In genomic region chr12:123433615-123434014, GRCh38 we compare ENCODE assay signal across 13 cellular contexts. TPM values are rescaled to one million over a fixed set of nuclear protein-coding genes. Genes with fewer than 3 reads are reported as not detected.
DNase-seq lines count a peak whose midpoint lies in the region; ATAC-seq and TF ChIP-seq lines count a peak whose summit lies in the region.
"Had no signal": no experiment of that assay in that cellular context is flagged by ENCODE, and none has a peak within 500 bp of the region (broad histone marks: within the 10 kb centered on the region; RNA-seq: fewer than 3 reads in every experiment).

No MANE protein-coding gene starts in this region.

- intact Hi-C loops in heart left ventricle (cut with DNase I) (loop anchor here in 1 of 10 donors (10.0 kb wide), 1 partner anchor 49 kb away; the partner anchor contains the start of gene KMT5A), left cardiac atrium (cut with DNase I) (no loop called here), activated B cell treated with CpG ODN at 0.5 μM for 24 hours (cut with micrococcal nuclease) (no loop called here), upper lobe of right lung (cut with DNase I) (no loop called here)

- no peak for TF ChIP-seq CTCF in heart left ventricle (IDR thresholded peaks at IDR 0.05)
- no peak for TF ChIP-seq CTCF in activated B cell treated with CpG ODN at 0.5 μM for 24 hours (IDR thresholded peaks at IDR 0.05)
- no peak for TF ChIP-seq CTCF in lung (IDR thresholded peaks at IDR 0.05; ENCODE audit: control extremely low read depth, extremely low read depth)
- TF ChIP-seq CTCF in upper lobe of right lung (IDR thresholded peaks at IDR 0.05) = no peak

- no peaks in the 10 kb centered on the region for H3K27me3 ChIP-seq in heart left ventricle
- no peaks in the 10 kb centered on the region for H3K27me3 ChIP-seq in lung (ENCODE audit: control insufficient read depth, insufficient read depth)
- H3K27me3 ChIP-seq in upper lobe of right lung = no peaks in the 10 kb centered on the region
- H3K27me3 ChIP-seq: BE2C had no signal

- H3K36me3 Mint-ChIP-seq in activated B cell treated with CpG ODN at 0.5 μM for 24 hours (ENCODE audit: low read depth) = peaks cover 30% of the 10 kb centered on the region

- peak overlapping the region; percentile 87 for H3K27ac Mint-ChIP-seq in activated B cell treated with CpG ODN at 0.5 μM for 24 hours
- H3K27ac Mint-ChIP-seq: mesothelial cell of epicardium had no signal

- H3K4me1 ChIP-seq in heart left ventricle (peaks cover 0 to 51% (median 27%) of the 10 kb centered on the region in 12 donors), lung (ENCODE audit: control insufficient read depth in 2 of 2, insufficient read depth in 2 of 2, low read length in 2 of 2) (peaks cover 0 to 3% of the 10 kb centered on the region in 2 donors), upper lobe of right lung (peaks cover 46% of the 10 kb centered on the region)
- H3K4me1 ChIP-seq: BE2C had no signal

- DNase-seq in heart left ventricle (no peak), left cardiac atrium (no peak), activated B cell treated with CpG ODN at 0.5 μM for 24 hours (no peak), lung (ENCODE audit: low spot score) (no peak), upper lobe of right lung (no peak), NCI-H2227 (lab: John Stamatoyannopoulos, UW; ENCODE audit: unreplicated experiment) (no peak)
- DNase-seq: activated CD4-positive, alpha-beta T cell treated with anti-CD3 and anti-CD28 coated beads, Interleukin-2, amount 50 U/mL, for 4 hours; BE2C; NCI-H1436 had no signal

- H3K4me1 Mint-ChIP-seq in activated B cell treated with CpG ODN at 0.5 μM for 24 hours = peaks cover 56% of the 10 kb centered on the region

- CTCF ChIA-PET in activated B cell treated with CpG ODN at 0.5 μM for 24 hours (lab: Charles Lee) = interaction anchor here (0.7 to 1.0 kb wide), 2 partner anchors 15 to 56 kb away, joined by 3 to 4 read pairs; no protein-coding TSS in a partner anchor

- no peaks in the 10 kb centered on the region for H3K27me3 Mint-ChIP-seq in activated B cell treated with CpG ODN at 0.5 μM for 24 hours

- POLR2A ChIA-PET in activated B cell treated with CpG ODN at 0.5 μM for 24 hours (lab: Charles Lee) = interaction anchor here (0.6 to 4.7 kb wide), 6 partner anchors 11 to 201 kb away, joined by 3 to 44 read pairs (median 8); partner anchors contain the start of genes KMT5A, MPHOSPH9, MTRFR and SNRNP35

- H3K4me3 Mint-ChIP-seq in activated B cell treated with CpG ODN at 0.5 μM for 24 hours = peak overlapping the region; percentile 77
- H3K4me3 Mint-ChIP-seq: mesothelial cell of epicardium had no signal

- TF ChIP-seq POLR2A in heart left ventricle (IDR thresholded peaks at IDR 0.05) = no peak

- peaks cover 0 to 27% (median 23%) of the 10 kb centered on the region in 9 donors for H3K36me3 ChIP-seq in heart left ventricle
- H3K36me3 ChIP-seq in lung (ENCODE audit: control insufficient read depth in 2 of 2, insufficient read depth in 2 of 2, low read length in 2 of 2) = peaks cover 4 to 8% of the 10 kb centered on the region in 2 donors
- peaks cover 30% of the 10 kb centered on the region for H3K36me3 ChIP-seq in upper lobe of right lung
- H3K36me3 ChIP-seq: BE2C had no signal

- H3K9me3 Mint-ChIP-seq in activated B cell treated with CpG ODN at 0.5 μM for 24 hours = no peaks in the 10 kb centered on the region
- H3K9me3 Mint-ChIP-seq: mesothelial cell of epicardium had no signal

- ATAC-seq in heart left ventricle (no peak), left cardiac atrium (no peak), activated B cell treated with CpG ODN at 0.5 μM for 24 hours (ENCODE audit: low read depth) (no peak), lung (ENCODE audit: insufficient read depth, low FRiP score) (no peak), upper lobe of right lung (no peak), HG03095 (IDR thresholded peaks at IDR 0.05; ENCODE audit: unreplicated experiment) (no peak), HG02884 (IDR thresholded peaks at IDR 0.05; ENCODE audit: unreplicated experiment) (no peak)

- H3K4me3 ChIP-seq in heart left ventricle (peak overlapping the region in 7 of 12 donors; percentile 5 to 79 (median 25)), lung (peak overlapping the region; percentile 8), upper lobe of right lung (peak overlapping the region; percentile 94)
- H3K4me3 ChIP-seq: SK-N-MC had no signal

- 89 to 96% (median 94%) methylated on average over 6 of the region's 6 CpGs for WGBS in heart left ventricle, 4 donors
- 78 to 89% methylated on average over 6 of the region's 6 CpGs for WGBS in lung, 2 donors

- H3K9me3 ChIP-seq in heart left ventricle = no peaks in the 10 kb centered on the region
- H3K9me3 ChIP-seq in lung (ENCODE audit: control insufficient read depth in 2 of 2, insufficient read depth in 1 of 2, low read length in 1 of 2) = no peaks in the 10 kb centered on the region
- no peaks in the 10 kb centered on the region for H3K9me3 ChIP-seq in upper lobe of right lung
- H3K9me3 ChIP-seq: BE2C had no signal

- H3K27ac ChIP-seq in heart left ventricle (peak overlapping the region in 1 of 12 donors; percentile 86), lung (ENCODE audit: low read depth in 1 of 2, low read length in 1 of 2) (peak overlapping the region in 1 of 2 donors; percentile 12), upper lobe of right lung (peak overlapping the region; percentile 76)
- H3K27ac ChIP-seq: SK-N-MC had no signal

RNA-seq across cellular contexts. Expression of gene RILPL2, which starts 2.9 kb away (rescaled TPM):
- total RNA-seq in heart left ventricle (1 to 10 TPM; 1.6 to 3.4 (median 2.1) TPM), left cardiac atrium (1 to 10 TPM; 3.1 to 3.7 TPM), activated B cell treated with CpG ODN at 0.5 μM for 24 hours (11.2 and 12.2 TPM in 2 replicates), lung (10 to 100 TPM in 1 of 2 donors, 1 to 10 TPM in 1; 7.7 to 12.2 TPM), upper lobe of right lung (15.1 TPM)
- polyA plus RNA-seq in heart left ventricle (1 to 10 TPM; 2.2 to 3.2 TPM), lung (10 to 100 TPM; 13.7 to 40.7 TPM)

RNA-seq across cellular contexts. Expression of gene SNRNP35, which starts 24.3 kb away (rescaled TPM):
- total RNA-seq in heart left ventricle (10 to 100 TPM; 18.5 to 27.4 (median 20.0) TPM), left cardiac atrium (10 to 100 TPM; 20.1 to 22.3 TPM), activated B cell treated with CpG ODN at 0.5 μM for 24 hours (39.5 and 51.5 TPM in 2 replicates), lung (10 to 100 TPM; 19.3 to 20.2 TPM), upper lobe of right lung (20.4 TPM)
- polyA plus RNA-seq in heart left ventricle (10 to 100 TPM; 26.2 to 72.8 TPM), lung (10 to 100 TPM; 20.7 to 67.0 TPM)

RNA-seq across cellular contexts. Expression of gene KMT5A, which starts 49.7 kb away (rescaled TPM):
- 10 to 100 TPM; 26.8 to 37.7 (median 28.7) TPM for total RNA-seq in heart left ventricle
- 10 to 100 TPM; 14.3 to 30.6 TPM for polyA plus RNA-seq in heart left ventricle
- total RNA-seq in left cardiac atrium = 10 to 100 TPM; 17.6 to 22.9 TPM
- total RNA-seq in activated B cell treated with CpG ODN at 0.5 μM for 24 hours = 29.4 and 36.0 TPM in 2 replicates
- 10 to 100 TPM; 41.6 to 51.7 TPM for total RNA-seq in lung
- 10 to 100 TPM; 21.1 to 22.5 TPM for polyA plus RNA-seq in lung
- 38.8 TPM for total RNA-seq in upper lobe of right lung

Comparison
In these comparisons a context has a peak if more than half of its experiments do, and no peak if none do; other contexts are left out.
1. H3K4me3 ChIP-seq: peak in every context shown above with its lines; median percentile 94 in upper lobe of right lung; 25 in heart left ventricle; 8 in lung.